Comparison of ENCODE assay signal across 2 cellular contexts in genomic region chr1:165804513-165804912, GRCh38. TPM values are rescaled to one million over a fixed set of nuclear protein-coding genes. Genes with fewer than 3 reads are reported as not detected.
DNase-seq lines count a peak whose midpoint lies in the region; ATAC-seq, FAIRE-seq and TF ChIP-seq lines count a peak whose summit lies in the region.
"Not testable (repeated sequence)": the region's sequence is repeated elsewhere in the genome, so short reads cannot be mapped to it uniquely, and the experiment has no call there.

No MANE protein-coding gene starts in this region.

- H3K4me1 ChIP-seq in HEK293 (ENCODE audit: control insufficient read depth, insufficient read depth, low read length); K562 (replicated peaks in 1 of 2; ENCODE audit: control insufficient read depth in 2 of 2, insufficient read depth in 2 of 2, low read length in 2 of 2): not testable (repeated sequence)

- BruUV-seq in K562 (replicated peaks; lab: Mats Ljungman, UMichigan): not testable (repeated sequence)

- FAIRE-seq in K562 (lab: Jason Lieb, UNC): not testable (repeated sequence)

- not testable (repeated sequence) for H3K4me2 ChIP-seq in K562 (ENCODE audit: insufficient read depth, low read length)

- H3K27me3 ChIP-seq in K562 (ENCODE audit: control insufficient read depth in 2 of 2, insufficient read depth in 2 of 2, low read length in 2 of 2): not testable (repeated sequence)

- TF ChIP-seq RAD21 in K562 (CRISPR knock-in tag; conservative IDR thresholded peaks at IDR 0.05 in 1 of 2, IDR thresholded peaks at IDR 0.05 in 1 of 2): not testable (repeated sequence)

- intact Hi-C loops in K562 (cut with micrococcal nuclease): not testable (repeated sequence)

- not testable (repeated sequence) for H4K20me1 ChIP-seq in K562 (replicated peaks; ENCODE audit: control insufficient read depth, insufficient read depth, low read length)

- H3K27ac ChIP-seq in HEK293 (ENCODE audit: extremely low read depth, low read depth, low read length); K562 (ENCODE audit: extremely low read depth, low read depth, low read length): not testable (repeated sequence)

- CTCF ChIA-PET in HEK293 (lab: Yijun Ruan, JAX): interaction anchor here (0.9 kb wide), 1 partner anchor 14 kb away, joined by 4 read pairs; no protein-coding TSS in a partner anchor
- CTCF ChIA-PET in K562 (lab: Yijun Ruan, JAX; ENCODE audit: low intra/inter-chr PET ratio): not testable (repeated sequence)

- not testable (repeated sequence) for H3K79me2 ChIP-seq in K562 (ENCODE audit: control insufficient read depth, insufficient read depth, low read length)

- H2AFZ ChIP-seq in K562 (ENCODE audit: low read depth, low read length): not testable (repeated sequence)

- not testable (repeated sequence) for TF ChIP-seq CTCF in HEK293 (tag by site-specific recombination; IDR thresholded peaks at IDR 0.05); K562 (IDR thresholded peaks at IDR 0.05 in 2 of 3, conservative IDR thresholded peaks at IDR 0.05 in 1 of 3; ENCODE audit: insufficient read depth in 2 of 3, low read depth in 1 of 3, low read length in 3 of 3)

- not testable (repeated sequence) for H3K9me1 ChIP-seq in K562 (ENCODE audit: control insufficient read depth, insufficient read depth, low read length)

- not testable (repeated sequence) for H3K4me3 ChIP-seq in HEK293 (ENCODE audit: low read depth, low read length); K562

- not testable (repeated sequence) for TF ChIP-seq POLR2A in K562 (conservative IDR thresholded peaks at IDR 0.05)

- POLR2A ChIA-PET in HEK293 (lab: Yijun Ruan, JAX); K562 (lab: Yijun Ruan, JAX): not testable (repeated sequence)

- not testable (repeated sequence) for TF ChIP-seq EP300 in K562 (IDR thresholded peaks at IDR 0.05; ENCODE audit: low read length)

- WGBS in K562 (ENCODE audit: insufficient coverage, low coverage, missing lambda C conversion rate): 9% methylated on average over 1 of the region's 1 CpG

- in situ Hi-C loops in K562 (cut with MboI): not testable (repeated sequence)

- not testable (repeated sequence) for DNase-seq in K562 (ENCODE audit: extremely low read depth in 1 of 4, low spot score in 3 of 4)

- H3K36me3 ChIP-seq in HEK293 (ENCODE audit: control insufficient read depth in 2 of 2, insufficient read depth in 1 of 2, low read length in 2 of 2); K562 (ENCODE audit: control insufficient read depth, insufficient read depth, low read length): not testable (repeated sequence)

- not testable (repeated sequence) for H3K9ac ChIP-seq in K562 (ENCODE audit: insufficient read depth in 1 of 2, low read depth in 2 of 2, low read length in 2 of 2)

- not testable (repeated sequence) for H3K9me3 ChIP-seq in HEK293 (ENCODE audit: control insufficient read depth, insufficient read depth, low read depth, low read length); K562 (replicated peaks; ENCODE audit: control insufficient read depth, insufficient read depth, low read depth, low read length)

- ATAC-seq in K562: not testable (repeated sequence)

TF ChIP-seq in HEK293, 187 proteins besides CTCF, POLR2A, EP300 and RAD21:
- peak; percentile 84 for TF ChIP-seq ZNF146 (tag by site-specific recombination; IDR thresholded peaks at IDR 0.05)

TF ChIP-seq in K562, 482 proteins besides CTCF, POLR2A, EP300 and RAD21:
- TF ChIP-seq ZNF146 (CRISPR knock-in tag; IDR thresholded peaks at IDR 0.05; ENCODE audit: unreplicated experiment) (peak; percentile 83), BCOR (IDR thresholded peaks at IDR 0.05) (peak; percentile 57; the same call in 1 of the 2 replicates)

RNA-seq across cellular contexts. Expression of gene UCK2, which starts 22.9 kb away (rescaled TPM):
- 52.8 and 60.6 TPM in 2 replicates for total RNA-seq in K562 (2011; cell fraction: chromatin; rRNA removed; ENCODE audit: low replicate concordance)
- 42.2 and 49.3 TPM in 2 replicates for total RNA-seq in K562 (2011; cell fraction: nucleolus; rRNA removed)
- 54.6 and 75.2 TPM in 2 replicates for total RNA-seq in K562 (2011; cell fraction: nucleoplasm; rRNA removed)
- total RNA-seq in K562 (2014; rRNA removed) (145 and 159 TPM in 2 replicates), K562 (2014; rRNA removed; fragmentation: Illumina TruSeq; extraction: Trizol) (59.0 and 78.5 TPM in 2 replicates), K562 (2015; rRNA removed; fragmentation: Illumina TruSeq; extraction: Trizol) (71.6 and 73.9 TPM in 2 replicates), K562 (2021) (95.9 and 98.2 TPM in 2 replicates)
- polyA plus RNA-seq in K562 (2011; rRNA removed) (90.5 and 103 TPM in 2 replicates), K562 (2014; fragmentation: Illumina TruSeq; extraction: Trizol) (95.8 and 111 TPM in 2 replicates), K562 (2014; fragmentation: Nextera tagmentation; extraction: Ambion mirVana) (10 to 100 TPM; 84.6 to 86.7 TPM), K562 (2014; rRNA removed) (104 and 122 TPM in 2 replicates)
- polyA plus RNA-seq in K562 (2011; cell fraction: cytosol; rRNA removed): 121 and 167 TPM in 2 replicates
- polyA plus RNA-seq in K562 (2011; cell fraction: nucleus; rRNA removed): 54.4 and 62.7 TPM in 2 replicates
- 49.6 and 96.6 TPM in 2 replicates for polyA plus RNA-seq in K562 (2012)
- polyA minus RNA-seq in K562 (2011; rRNA and poly(A)+ RNA removed): 98.7 and 137 TPM in 2 replicates
- polyA minus RNA-seq in K562 (2011; cell fraction: cytosol; rRNA and poly(A)+ RNA removed): 61.1 and 70.9 TPM in 2 replicates
- polyA minus RNA-seq in K562 (2011; cell fraction: nucleus; rRNA and poly(A)+ RNA removed): 28.7 and 32.3 TPM in 2 replicates

RNA-seq across cellular contexts. Expression of gene TMCO1, which starts 35.8 kb away (rescaled TPM):
- total RNA-seq in K562 (2011; cell fraction: chromatin; rRNA removed; ENCODE audit: low replicate concordance): 97.8 and 105 TPM in 2 replicates
- total RNA-seq in K562 (2011; cell fraction: nucleolus; rRNA removed): 150 and 173 TPM in 2 replicates
- total RNA-seq in K562 (2011; cell fraction: nucleoplasm; rRNA removed): 115 and 163 TPM in 2 replicates
- total RNA-seq in K562 (2014; rRNA removed) (69.3 and 92.7 TPM in 2 replicates), K562 (2014; rRNA removed; fragmentation: Illumina TruSeq; extraction: Trizol) (175 and 184 TPM in 2 replicates), K562 (2015; rRNA removed; fragmentation: Illumina TruSeq; extraction: Trizol) (151 and 166 TPM in 2 replicates), K562 (2021) (142 and 163 TPM in 2 replicates)
- polyA plus RNA-seq in K562 (2011; rRNA removed) (230 and 276 TPM in 2 replicates), K562 (2014; fragmentation: Illumina TruSeq; extraction: Trizol) (184 and 213 TPM in 2 replicates), K562 (2014; fragmentation: Nextera tagmentation; extraction: Ambion mirVana) (100 to 1,000 TPM; 412 to 561 TPM), K562 (2014; rRNA removed) (123 and 126 TPM in 2 replicates)
- polyA plus RNA-seq in K562 (2011; cell fraction: cytosol; rRNA removed): 109 and 166 TPM in 2 replicates
- 48.2 and 81.4 TPM in 2 replicates for polyA plus RNA-seq in K562 (2011; cell fraction: nucleus; rRNA removed)
- polyA plus RNA-seq in K562 (2012): 150 and 162 TPM in 2 replicates
- 151 and 162 TPM in 2 replicates for polyA minus RNA-seq in K562 (2011; rRNA and poly(A)+ RNA removed)
- 53.0 and 77.6 TPM in 2 replicates for polyA minus RNA-seq in K562 (2011; cell fraction: cytosol; rRNA and poly(A)+ RNA removed)
- 15.3 and 36.2 TPM in 2 replicates for polyA minus RNA-seq in K562 (2011; cell fraction: nucleus; rRNA and poly(A)+ RNA removed)
